In genomic region chr6:142444800-142445405, GRCh38 we compare ENCODE assay signal across 24 cellular contexts.
DNase-seq lines count a peak whose midpoint lies in the region; TF ChIP-seq lines count a peak whose summit lies in the region.
"Had no signal": no experiment of that assay in that cellular context is flagged by ENCODE, and none has a peak within 500 bp of the region (broad histone marks: within the 10 kb centered on the region; RNA-seq: fewer than 3 reads in every experiment).

No MANE protein-coding gene starts in this region.

- peaks cover 4% of the 10 kb centered on the region for H3K27me3 Mint-ChIP-seq in nephron (ENCODE audit: low read depth)
- H3K27me3 Mint-ChIP-seq in glutamatergic neuron (ENCODE audit: unreplicated experiment), result no peaks in the 10 kb centered on the region

- DNase-seq in NCI-H1417 (lab: John Stamatoyannopoulos, UW) (peak in 2 of 3 experiments; percentile 11 to 38), NCI-H1417 treated with DMSO at 0.1 percent for 48 hours (lab: John Stamatoyannopoulos, UW) (no peak), HuH-7.5 (ENCODE audit: low spot score) (peak; percentile 12), SK-N-DZ (ENCODE audit: low spot score) (peak; percentile 37), NCI-H82 (lab: John Stamatoyannopoulos, UW) (no peak), glutamatergic neuron (no peak)
- DNase-seq in effector CD4-positive, alpha-beta T cell, result no peak
- DNase-seq: 8988T; activated CD4-positive, CD25-positive, alpha-beta regulatory T cell treated with anti-CD3 and anti-CD28 coated beads, Interleukin-2, amount 50 U/mL, for 72 hours; activated CD8-positive, alpha-beta memory T cell treated with anti-CD3 and anti-CD28 coated beads for 24 hours; activated T-cell treated with anti-CD3 and anti-CD28 coated beads, Interleukin-2, amount 50 U/mL, for 48 hours; BE2C; effector memory CD8-positive, alpha-beta T cell; H7; heart left ventricle; lower lobe of right lung; NCI-H510A treated with DMSO at 0.1 percent for 48 hours; occipital lobe; right cardiac atrium; SJCRH30; stimulated activated naive CD8-positive, alpha-beta T cell treated with anti-CD3 and anti-CD28 coated beads, Interleukin-15, Interleukin-2, amounts not matched to agents 100 U/mL and 50 U/mL, for 24 hours; upper lobe of right lung had no signal

- H3K36me3 Mint-ChIP-seq in nephron (ENCODE audit: low read depth) (no peaks in the 10 kb centered on the region), glutamatergic neuron (ENCODE audit: unreplicated experiment) (no peaks in the 10 kb centered on the region)
- H3K36me3 Mint-ChIP-seq: activated naive CD4-positive, alpha-beta T cell treated with anti-CD3 and anti-CD28 coated beads, Interleukin-2, amount 50 U/mL, for 72 hours had no signal

- H3K27ac Mint-ChIP-seq in nephron (peak overlapping the region; percentile 48 to 72 (median 61)), glutamatergic neuron (ENCODE audit: unreplicated experiment) (no peak overlapping the region)
- H3K27ac Mint-ChIP-seq: activated naive CD4-positive, alpha-beta T cell treated with anti-CD3 and anti-CD28 coated beads, Interleukin-2, amount 50 U/mL, for 72 hours; effector memory CD8-positive, alpha-beta T cell had no signal

- TF ChIP-seq CTCF in nephron (IDR thresholded peaks at IDR 0.05; ENCODE audit: unreplicated experiment in 3 of 3) (no peak), glutamatergic neuron (IDR thresholded peaks at IDR 0.05; ENCODE audit: partially characterized antibody, unreplicated experiment) (no peak)

- H3K9me3 Mint-ChIP-seq in nephron, result no peaks in the 10 kb centered on the region
- no peaks in the 10 kb centered on the region for H3K9me3 Mint-ChIP-seq in glutamatergic neuron (ENCODE audit: unreplicated experiment)
- H3K9me3 Mint-ChIP-seq: activated naive CD4-positive, alpha-beta T cell treated with anti-CD3 and anti-CD28 coated beads, Interleukin-2, amount 50 U/mL, for 72 hours; effector memory CD8-positive, alpha-beta T cell had no signal

- H3K4me3 Mint-ChIP-seq in nephron (no peak overlapping the region), glutamatergic neuron (ENCODE audit: unreplicated experiment) (no peak overlapping the region)
- H3K4me3 Mint-ChIP-seq: effector memory CD8-positive, alpha-beta T cell had no signal

- peaks cover 16% of the 10 kb centered on the region for H3K4me1 Mint-ChIP-seq in nephron
- H3K4me1 Mint-ChIP-seq in glutamatergic neuron (ENCODE audit: low read depth, unreplicated experiment), result no peaks in the 10 kb centered on the region

Comparison
In these comparisons a context has a peak if more than half of its experiments do, and no peak if none do; other contexts are left out.
1. DNase-seq: peak in NCI-H1417 (2 of 3), HuH-7.5 (single experiment) and SK-N-DZ (single experiment); none in NCI-H1417 treated with DMSO at 0.1 percent for 48 hours (single experiment), effector CD4-positive, alpha-beta T cell (single experiment), NCI-H82 (single experiment) and glutamatergic neuron (single experiment).